ENCODE assay signal across 8 cellular contexts in the genomic region with DNA sequence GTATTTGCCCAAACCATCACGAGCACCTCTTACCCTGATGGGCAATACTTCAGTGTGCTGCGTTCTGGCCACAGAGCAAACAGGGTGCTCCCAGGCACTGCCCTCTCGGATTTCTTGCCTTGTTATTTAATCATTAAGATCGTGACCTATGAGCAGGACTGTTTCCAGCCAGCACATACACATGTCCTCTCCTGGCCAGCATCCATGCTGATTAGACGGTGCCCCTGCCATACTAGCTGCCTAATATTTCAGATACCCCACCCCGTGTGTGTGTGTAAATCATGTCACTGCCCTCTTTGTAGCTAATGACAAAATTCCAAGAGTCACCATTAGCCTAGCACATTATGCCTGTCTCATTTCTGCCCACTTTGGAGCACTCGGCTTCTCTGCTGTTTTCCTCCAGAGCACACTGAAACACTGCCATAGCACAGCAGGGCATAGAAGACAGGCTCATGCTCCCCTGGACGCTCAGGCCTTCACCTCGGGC. TPM values are rescaled to one million over a fixed set of nuclear protein-coding genes. Genes with fewer than 3 reads are reported as not detected.
DNase-seq lines count a peak whose midpoint lies in the region; ATAC-seq and TF ChIP-seq lines count a peak whose summit lies in the region.

No MANE protein-coding gene starts in this region.

- 15% methylated on average over 9 of the region's 9 CpGs for WGBS in SK-N-SH (ENCODE audit: low lambda C conversion rate)

- intact Hi-C loops in activated B cell treated with CpG ODN at 0.5 μM for 24 hours (cut with micrococcal nuclease), result loop anchor here (5.0 kb wide), 1 partner anchor 1631 kb away; the partner anchor contains the start of gene GINS2

- H3K36me3 ChIP-seq in SK-N-SH (replicated peaks in 1 of 2; ENCODE audit: control insufficient read depth in 1 of 2, insufficient read depth in 2 of 2, low read length in 1 of 2) (peaks cover 0 to 5% of the 10 kb centered on the region in 2 experiments), iPS-15b (ENCODE audit: control insufficient read depth, insufficient read depth, low read length) (no peaks in the 10 kb centered on the region)

- H3K4me3 Mint-ChIP-seq in activated B cell treated with CpG ODN at 0.5 μM for 24 hours, result peak overlapping the region; percentile 94
- H3K4me3 Mint-ChIP-seq in stimulated activated naive B cell treated with anti-CD40 and anti-IgM and Interleukin-4, amounts not matched to agents 10 μg/mL and 1 μg/mL and 100 μg/mL, for 72 hours, result peak overlapping the region; percentile 93 to 94

- H3K9me3 ChIP-seq in SK-N-SH (no peaks in the 10 kb centered on the region), iPS-15b (ENCODE audit: control insufficient read depth, insufficient read depth, low read length) (no peaks in the 10 kb centered on the region)

- no peak for TF ChIP-seq RAD21 in SK-N-SH (IDR thresholded peaks at IDR 0.05; ENCODE audit: low read length)

- no peaks in the 10 kb centered on the region for H4K20me1 ChIP-seq in SK-N-SH (ENCODE audit: insufficient read depth)

- CTCF ChIA-PET in SK-N-SH (lab: Yijun Ruan, JAX) (interaction anchor here (1.0 to 1.8 kb wide), 5 partner anchors 33 to 318 kb away, joined by 4 to 5 read pairs (median 4); no protein-coding TSS in a partner anchor), activated B cell treated with CpG ODN at 0.5 μM for 24 hours (lab: Charles Lee) (interaction anchor here (2.2 kb wide), 1 partner anchor 77 kb away, joined by 10 read pairs; no protein-coding TSS in a partner anchor)

- peak overlapping the region; percentile 96 for H3K27ac Mint-ChIP-seq in activated B cell treated with CpG ODN at 0.5 μM for 24 hours
- peak overlapping the region; percentile 99 for H3K27ac Mint-ChIP-seq in stimulated activated naive B cell treated with anti-CD40 and anti-IgM and Interleukin-4, amounts not matched to agents 10 μg/mL and 1 μg/mL and 100 μg/mL, for 72 hours

- peaks cover 5% of the 10 kb centered on the region for H3K36me3 Mint-ChIP-seq in activated B cell treated with CpG ODN at 0.5 μM for 24 hours (ENCODE audit: low read depth)
- peaks cover 7 to 15% of the 10 kb centered on the region in 2 donors for H3K36me3 Mint-ChIP-seq in stimulated activated naive B cell treated with anti-CD40 and anti-IgM and Interleukin-4, amounts not matched to agents 10 μg/mL and 1 μg/mL and 100 μg/mL, for 72 hours

- peaks cover 13% of the 10 kb centered on the region for H3F3A ChIP-seq in SK-N-SH (replicated peaks; ENCODE audit: insufficient read depth)

- peak overlapping the region; percentile 85 for H3K4me2 ChIP-seq in SK-N-SH

- TF ChIP-seq CTCF in SK-N-SH (IDR thresholded peaks at IDR 0.05), result no peak
- TF ChIP-seq CTCF in activated B cell treated with CpG ODN at 0.5 μM for 24 hours (IDR thresholded peaks at IDR 0.05), result no peak

- peaks cover 13% of the 10 kb centered on the region for H3K4me1 Mint-ChIP-seq in activated B cell treated with CpG ODN at 0.5 μM for 24 hours
- H3K4me1 Mint-ChIP-seq in stimulated activated naive B cell treated with anti-CD40 and anti-IgM and Interleukin-4, amounts not matched to agents 10 μg/mL and 1 μg/mL and 100 μg/mL, for 72 hours, result peaks cover 10 to 16% of the 10 kb centered on the region in 2 donors

- DNase-seq in SK-N-SH (no peak), activated B cell treated with CpG ODN at 0.5 μM for 24 hours (no peak)
- no peak for DNase-seq in stimulated activated naive B cell treated with anti-CD40 and anti-IgM and Interleukin-4, amounts not matched to agents 10 μg/mL and 1 μg/mL and 100 μg/mL, for 72 hours
- DNase-seq in activated effector memory CD4-positive, alpha-beta T cell treated with Interleukin-2 at 50 U/mL for 16 hours, result no peak
- DNase-seq in activated CD4-positive, alpha-beta T cell treated with anti-CD3 and anti-CD28 coated beads for 4 hours, result no peak

- H3K27ac ChIP-seq in SK-N-SH (ENCODE audit: low read depth in 2 of 2, low read length in 1 of 2), result no peak overlapping the region; a peak in 1 of 4 replicates

- H3K9me3 Mint-ChIP-seq in activated B cell treated with CpG ODN at 0.5 μM for 24 hours, result no peaks in the 10 kb centered on the region
- no peaks in the 10 kb centered on the region for H3K9me3 Mint-ChIP-seq in stimulated activated naive B cell treated with anti-CD40 and anti-IgM and Interleukin-4, amounts not matched to agents 10 μg/mL and 1 μg/mL and 100 μg/mL, for 72 hours

- no peaks in the 10 kb centered on the region for H3K27me3 Mint-ChIP-seq in activated B cell treated with CpG ODN at 0.5 μM for 24 hours
- no peaks in the 10 kb centered on the region for H3K27me3 Mint-ChIP-seq in stimulated activated naive B cell treated with anti-CD40 and anti-IgM and Interleukin-4, amounts not matched to agents 10 μg/mL and 1 μg/mL and 100 μg/mL, for 72 hours

- H2AFZ ChIP-seq in SK-N-SH (ENCODE audit: low read depth), result no peak overlapping the region

- H3K79me2 ChIP-seq in SK-N-SH (ENCODE audit: insufficient read depth), result peaks cover 18% of the 10 kb centered on the region

- no peak for TF ChIP-seq EP300 in SK-N-SH (IDR thresholded peaks at IDR 0.05; ENCODE audit: borderline replicate concordance in 1 of 2, low read depth in 1 of 2, low read length in 1 of 2)

- ATAC-seq in SK-N-SH treated with all-trans-retinoic acid at 6 μM for 48 hours, result no peak
- ATAC-seq in activated B cell treated with CpG ODN at 0.5 μM for 24 hours (ENCODE audit: low read depth), result no peak
- no peak for ATAC-seq in stimulated activated naive B cell treated with anti-CD40 and anti-IgM and Interleukin-4, amounts not matched to agents 10 μg/mL and 1 μg/mL and 100 μg/mL, for 72 hours (replicated peaks)
- ATAC-seq in GM19463 (IDR thresholded peaks at IDR 0.05; ENCODE audit: unreplicated experiment), result no peak

- H3K27me3 ChIP-seq in SK-N-SH (ENCODE audit: insufficient read depth), result no peaks in the 10 kb centered on the region
- no peaks in the 10 kb centered on the region for H3K27me3 ChIP-seq in iPS-15b (ENCODE audit: control insufficient read depth, insufficient read depth, low read length)

- no peaks in the 10 kb centered on the region for H3K9me2 ChIP-seq in SK-N-SH

- peak overlapping the region; percentile 98 for H3K9ac ChIP-seq in SK-N-SH
- H3K9ac ChIP-seq in iPS-15b (ENCODE audit: low read depth, low read length), result peak overlapping the region; percentile 97

- POLR2A ChIA-PET in SK-N-SH (lab: Yijun Ruan, JAX) (interaction anchor here (1.6 to 1.7 kb wide), 2 partner anchors 66 to 70 kb away, joined by 6 to 15 read pairs; partner anchors contain the start of gene FBXO31), activated B cell treated with CpG ODN at 0.5 μM for 24 hours (lab: Charles Lee) (interaction anchor here (0.6 to 3.4 kb wide), 6 partner anchors 10 to 551 kb away, joined by 3 to 41 read pairs (median 4); partner anchors contain the start of genes FBXO31 and SLC7A5)

- peaks cover 0 to 7% of the 10 kb centered on the region in 2 experiments; a peak in 2 of 4 replicates for H3K4me1 ChIP-seq in SK-N-SH (ENCODE audit: control insufficient read depth in 1 of 2, insufficient read depth in 2 of 2, low read depth in 1 of 2, low read length in 1 of 2)
- H3K4me1 ChIP-seq in iPS-15b (ENCODE audit: control insufficient read depth, insufficient read depth, low read length), result peaks cover 3% of the 10 kb centered on the region

- peak overlapping the region; percentile 90 to 93 for H3K4me3 ChIP-seq in SK-N-SH (ENCODE audit: low read depth in 2 of 2, low read length in 1 of 2)
- peak overlapping the region; percentile 70 for H3K4me3 ChIP-seq in iPS-15b (ENCODE audit: low read depth, low read length)

TF ChIP-seq in SK-N-SH, 30 proteins besides CTCF, POLR2A, EP300 and RAD21:
- TF ChIP-seq ELF1 (IDR thresholded peaks at IDR 0.05), result no peak

TF ChIP-seq in SK-N-SH treated with all-trans-retinoic acid at 6 μM for 48 hours, 23 proteins besides CTCF, POLR2A, EP300 and RAD21 (continues in another document):
- TF ChIP-seq TOX (CRISPR knock-in tag; IDR thresholded peaks at IDR 0.05; ENCODE audit: borderline replicate concordance) (no peak), BACH2 (CRISPR knock-in tag; IDR thresholded peaks at IDR 0.05; ENCODE audit: borderline replicate concordance) (no peak), ESRRG (CRISPR knock-in tag; IDR thresholded peaks at IDR 0.05) (no peak), ZNF8 (CRISPR knock-in tag; IDR thresholded peaks at IDR 0.05) (no peak), CREB5 (CRISPR knock-in tag; IDR thresholded peaks at IDR 0.05; ENCODE audit: low read depth) (no peak)
- TF ChIP-seq, protein P1, sequence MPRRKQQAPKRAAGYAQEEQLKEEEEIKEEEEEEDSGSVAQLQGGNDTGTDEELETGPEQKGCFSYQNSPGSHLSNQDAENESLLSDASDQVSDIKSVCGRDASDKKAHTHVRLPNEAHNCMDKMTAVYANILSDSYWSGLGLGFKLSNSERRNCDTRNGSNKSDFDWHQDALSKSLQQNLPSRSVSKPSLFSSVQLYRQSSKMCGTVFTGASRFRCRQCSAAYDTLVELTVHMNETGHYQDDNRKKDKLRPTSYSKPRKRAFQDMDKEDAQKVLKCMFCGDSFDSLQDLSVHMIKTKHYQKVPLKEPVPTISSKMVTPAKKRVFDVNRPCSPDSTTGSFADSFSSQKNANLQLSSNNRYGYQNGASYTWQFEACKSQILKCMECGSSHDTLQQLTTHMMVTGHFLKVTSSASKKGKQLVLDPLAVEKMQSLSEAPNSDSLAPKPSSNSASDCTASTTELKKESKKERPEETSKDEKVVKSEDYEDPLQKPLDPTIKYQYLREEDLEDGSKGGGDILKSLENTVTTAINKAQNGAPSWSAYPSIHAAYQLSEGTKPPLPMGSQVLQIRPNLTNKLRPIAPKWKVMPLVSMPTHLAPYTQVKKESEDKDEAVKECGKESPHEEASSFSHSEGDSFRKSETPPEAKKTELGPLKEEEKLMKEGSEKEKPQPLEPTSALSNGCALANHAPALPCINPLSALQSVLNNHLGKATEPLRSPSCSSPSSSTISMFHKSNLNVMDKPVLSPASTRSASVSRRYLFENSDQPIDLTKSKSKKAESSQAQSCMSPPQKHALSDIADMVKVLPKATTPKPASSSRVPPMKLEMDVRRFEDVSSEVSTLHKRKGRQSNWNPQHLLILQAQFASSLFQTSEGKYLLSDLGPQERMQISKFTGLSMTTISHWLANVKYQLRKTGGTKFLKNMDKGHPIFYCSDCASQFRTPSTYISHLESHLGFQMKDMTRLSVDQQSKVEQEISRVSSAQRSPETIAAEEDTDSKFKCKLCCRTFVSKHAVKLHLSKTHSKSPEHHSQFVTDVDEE (CRISPR knock-in tag; IDR thresholded peaks at IDR 0.05), result no peak

RNA-seq across cellular contexts. Expression of gene C16orf95, which starts 1.0 kb away (rescaled TPM):
- polyA plus RNA-seq in SK-N-SH (2012; rRNA removed), result 3.6 and 5.0 TPM in 2 replicates
- 3.2 and 4.6 TPM in 2 replicates for polyA plus RNA-seq in SK-N-SH (2012; cell fraction: cytosol; rRNA removed)
- 5.0 and 5.9 TPM in 2 replicates for polyA plus RNA-seq in SK-N-SH (2012; cell fraction: nucleus; rRNA removed)
- 1.7 and 2.1 TPM in 2 replicates for total RNA-seq in activated B cell treated with CpG ODN at 0.5 μM for 24 hours
